ENCODE assay signal across 9 cellular contexts in genomic region chr1:169044971-169045370, GRCh38.
DNase-seq lines count a peak whose midpoint lies in the region; ATAC-seq and TF ChIP-seq lines count a peak whose summit lies in the region.
"Had no signal": no experiment of that assay in that cellular context is flagged by ENCODE, and none has a peak within 500 bp of the region (broad histone marks: within the 10 kb centered on the region; RNA-seq: fewer than 3 reads in every experiment).

No MANE protein-coding gene starts in this region.

- ATAC-seq in GM19452 (IDR thresholded peaks at IDR 0.05; ENCODE audit: unreplicated experiment): peak; percentile 38
- peak; percentile 38 for ATAC-seq in HG03378 (IDR thresholded peaks at IDR 0.05; ENCODE audit: unreplicated experiment)

- H3K4me1 ChIP-seq in Karpas-422 (ENCODE audit: low read length): peaks cover 6% of the 10 kb centered on the region

- no peaks in the 10 kb centered on the region for H3K9me2 ChIP-seq in Karpas-422 (replicated peaks; ENCODE audit: insufficient read depth, low read length)

- no peak overlapping the region for H3K27ac ChIP-seq in Karpas-422 (ENCODE audit: low read length)
- no peak overlapping the region for H3K27ac ChIP-seq in coronary artery
- H3K27ac ChIP-seq: parathyroid adenoma had no signal

- H3K4me3 ChIP-seq in Karpas-422 (ENCODE audit: low read length) (no peak overlapping the region), coronary artery (no peak overlapping the region)

- no peaks in the 10 kb centered on the region for H3K27me3 ChIP-seq in Karpas-422 (ENCODE audit: low read length)

- no peaks in the 10 kb centered on the region for H3K9me3 ChIP-seq in Karpas-422 (ENCODE audit: low read length)

- H3K9ac ChIP-seq in Karpas-422 (ENCODE audit: low read length): no peak overlapping the region
- H3K9ac ChIP-seq: parathyroid adenoma had no signal

- TF ChIP-seq CTCF in coronary artery (IDR thresholded peaks at IDR 0.05): no peak

- H3K9me3 Mint-ChIP-seq in activated naive CD8-positive, alpha-beta T cell (ENCODE audit: low read depth): no peaks in the 10 kb centered on the region

- DNase-seq in DMS153 treated with DMSO at 0.1 percent for 48 hours (lab: John Stamatoyannopoulos, UW; ENCODE audit: unreplicated experiment): peak; percentile 29
- no peak for DNase-seq in Karpas-422
- no peak for DNase-seq in coronary artery (ENCODE audit: low spot score)
- DNase-seq in occipital lobe (lab: John Stamatoyannopoulos, UW): no peak
- DNase-seq in UCSD-AML1 (lab: John Stamatoyannopoulos, UW; ENCODE audit: unreplicated experiment): no peak

- H3K4me1 Mint-ChIP-seq in activated naive CD8-positive, alpha-beta T cell (ENCODE audit: low read depth): peaks cover 72% of the 10 kb centered on the region

- H3K36me3 ChIP-seq in Karpas-422 (ENCODE audit: insufficient read depth, low read length): no peaks in the 10 kb centered on the region

- no peak overlapping the region for H3K4me2 ChIP-seq in Karpas-422 (ENCODE audit: low read depth, low read length, poor library complexity, severe bottlenecking)

- H4K20me1 ChIP-seq in Karpas-422 (ENCODE audit: insufficient read depth, low read depth, low read length): no peaks in the 10 kb centered on the region

- H3K79me2 ChIP-seq in Karpas-422 (ENCODE audit: low read length): no peaks in the 10 kb centered on the region
- H3K79me2 ChIP-seq: parathyroid adenoma had no signal

- no peak overlapping the region for H2AFZ ChIP-seq in Karpas-422 (ENCODE audit: low read length)
- H2AFZ ChIP-seq: parathyroid adenoma had no signal

- H3K36me3 Mint-ChIP-seq in activated naive CD8-positive, alpha-beta T cell: peaks cover 3% of the 10 kb centered on the region

- peak overlapping the region; percentile 33 for H3K4me3 Mint-ChIP-seq in activated naive CD8-positive, alpha-beta T cell

- H3K27me3 Mint-ChIP-seq in activated naive CD8-positive, alpha-beta T cell: no peaks in the 10 kb centered on the region

- peak overlapping the region; percentile 0 for H3K27ac Mint-ChIP-seq in activated naive CD8-positive, alpha-beta T cell
